In the genomic region with DNA sequence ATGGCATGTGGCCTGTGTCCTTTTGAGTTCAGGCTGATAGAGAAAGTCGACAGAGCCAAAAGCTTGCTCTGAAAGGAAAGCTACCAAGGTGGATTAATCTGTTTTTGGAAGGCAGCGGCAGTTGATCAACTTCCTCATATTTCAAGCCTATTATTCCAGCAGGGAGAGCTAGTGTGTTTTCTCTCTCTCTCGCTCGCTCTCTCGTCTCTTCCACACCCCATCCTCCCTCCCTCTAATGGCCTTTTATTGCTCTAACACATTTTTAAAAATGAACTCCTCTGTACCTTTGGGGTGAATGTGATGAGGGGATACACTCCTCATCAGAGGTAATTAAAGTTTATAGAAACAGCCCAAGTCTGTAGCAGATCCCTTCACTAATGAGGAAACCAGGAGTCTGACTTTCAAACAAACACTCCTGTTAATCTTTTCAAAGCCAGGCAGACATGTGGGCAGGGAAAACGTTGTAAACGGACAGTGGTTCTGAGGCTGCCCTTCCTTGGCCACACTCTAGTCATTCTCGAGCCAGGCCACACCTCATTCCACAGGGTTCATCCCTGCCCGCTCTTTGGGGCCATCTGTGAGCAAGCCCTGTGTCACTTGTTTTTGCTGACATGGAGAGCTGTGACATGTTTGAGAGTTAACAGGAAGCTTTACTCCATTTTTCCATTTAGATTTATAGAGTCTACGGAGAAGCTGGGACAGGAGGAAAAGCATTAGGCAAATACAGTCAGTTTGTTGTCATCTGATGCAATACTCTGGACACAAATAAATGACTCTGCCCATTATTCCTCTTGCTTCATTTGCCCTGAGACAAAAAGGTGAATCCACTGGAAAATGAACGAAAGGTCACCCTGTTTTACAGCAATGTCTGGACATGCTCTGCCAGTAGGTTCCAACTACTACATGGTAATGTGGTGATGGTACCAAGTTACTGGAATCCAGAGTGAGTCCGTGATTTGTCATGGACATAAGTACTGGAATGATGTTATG, we compare ENCODE assay signal across 10 cellular contexts.
DNase-seq lines count a peak whose midpoint lies in the region; ATAC-seq and FAIRE-seq lines count a peak whose summit lies in the region.
"Had no signal": no experiment of that assay in that cellular context is flagged by ENCODE, and none has a peak within 500 bp of the region (broad histone marks: within the 10 kb centered on the region; RNA-seq: fewer than 3 reads in every experiment).

No MANE protein-coding gene starts in this region.

- no peaks in the 10 kb centered on the region for H3K9me3 ChIP-seq in right cardiac atrium (ENCODE audit: control insufficient read depth, low read length)
- no peaks in the 10 kb centered on the region for H3K9me3 ChIP-seq in small intestine (ENCODE audit: control insufficient read depth, low read depth)

- H3K4me1 Mint-ChIP-seq in activated T-helper 2 cell treated with anti-CD3 and anti-CD28 coated beads, Interferon-gamma antibody, Interleukin-2, Interleukin-4, amounts not matched to agents 10 μg/mL and 5 μg/mL and 100 μg/mL, durations not matched to agents 14 hours and 24 hours and 36 hours (ENCODE audit: low read depth) = peaks cover 2% of the 10 kb centered on the region

- peaks cover 75% of the 10 kb centered on the region for H3K36me3 Mint-ChIP-seq in activated T-helper 2 cell treated with anti-CD3 and anti-CD28 coated beads, Interferon-gamma antibody, Interleukin-2, Interleukin-4, amounts not matched to agents 10 μg/mL and 5 μg/mL and 100 μg/mL, durations not matched to agents 14 hours and 24 hours and 36 hours (ENCODE audit: low read depth)

- no peak overlapping the region for H3K27ac ChIP-seq in right cardiac atrium (ENCODE audit: low read length)
- H3K27ac ChIP-seq in small intestine (ENCODE audit: low read depth in 1 of 2, low read length in 1 of 2) = peak overlapping the region; percentile 79 to 92
- H3K27ac ChIP-seq: 22Rv1 had no signal

- peaks cover 2 to 3% of the 10 kb centered on the region in 2 donors for H3K36me3 ChIP-seq in small intestine (ENCODE audit: control insufficient read depth in 2 of 2, insufficient read depth in 2 of 2, low read length in 2 of 2)

- H3K4me3 ChIP-seq in right cardiac atrium (ENCODE audit: low read length) (no peak overlapping the region), small intestine (ENCODE audit: low read depth in 1 of 2, low read length in 2 of 2) (no peak overlapping the region)

- intact Hi-C loops in activated T-helper 2 cell treated with anti-CD3 and anti-CD28 coated beads, Interferon-gamma antibody, Interleukin-2, Interleukin-4, amounts not matched to agents 10 μg/mL and 5 μg/mL and 100 μg/mL, durations not matched to agents 14 hours and 24 hours and 36 hours (cut with micrococcal nuclease) = no loop called here
- intact Hi-C loops in right cardiac atrium (cut with DNase I) = no loop called here

- no peaks in the 10 kb centered on the region for H3K27me3 Mint-ChIP-seq in activated T-helper 2 cell treated with anti-CD3 and anti-CD28 coated beads, Interferon-gamma antibody, Interleukin-2, Interleukin-4, amounts not matched to agents 10 μg/mL and 5 μg/mL and 100 μg/mL, durations not matched to agents 14 hours and 24 hours and 36 hours (ENCODE audit: low read depth)

- no peak overlapping the region for H3K4me3 Mint-ChIP-seq in activated T-helper 2 cell treated with anti-CD3 and anti-CD28 coated beads, Interferon-gamma antibody, Interleukin-2, Interleukin-4, amounts not matched to agents 10 μg/mL and 5 μg/mL and 100 μg/mL, durations not matched to agents 14 hours and 24 hours and 36 hours (ENCODE audit: low read depth)

- no peaks in the 10 kb centered on the region for H3K9me3 Mint-ChIP-seq in activated T-helper 2 cell treated with anti-CD3 and anti-CD28 coated beads, Interferon-gamma antibody, Interleukin-2, Interleukin-4, amounts not matched to agents 10 μg/mL and 5 μg/mL and 100 μg/mL, durations not matched to agents 14 hours and 24 hours and 36 hours

- DNase-seq in DMS53 (lab: John Stamatoyannopoulos, UW) (peak; percentile 24), DMS53 treated with DMSO at 0.1 percent for 48 hours (lab: John Stamatoyannopoulos, UW; ENCODE audit: unreplicated experiment) (no peak), right cardiac atrium (no peak), small intestine (peak; percentile 74), NCI-H446 (lab: John Stamatoyannopoulos, UW) (no peak), NCI-H146 treated with DMSO at 0.1 percent for 48 hours (lab: John Stamatoyannopoulos, UW; ENCODE audit: unreplicated experiment) (no peak)
- DNase-seq in activated T-helper 2 cell treated with anti-CD3 and anti-CD28 coated beads, Interferon-gamma antibody, Interleukin-2, Interleukin-4, amounts not matched to agents 10 μg/mL and 5 μg/mL and 100 μg/mL, durations not matched to agents 14 hours and 24 hours and 36 hours (ENCODE audit: low spot score) = no peak
- DNase-seq: stimulated activated naive CD8-positive, alpha-beta T cell treated with anti-CD3 and anti-CD28 coated beads, Interleukin-15, Interleukin-2, amounts not matched to agents 100 U/mL and 50 U/mL, for 24 hours had no signal

- ATAC-seq in right cardiac atrium (peak; percentile 24 to 56), GM18867 (IDR thresholded peaks at IDR 0.05; ENCODE audit: unreplicated experiment) (no peak)
- ATAC-seq: stimulated activated naive CD8-positive, alpha-beta T cell treated with anti-CD3 and anti-CD28 coated beads, Interleukin-15, Interleukin-2, amounts not matched to agents 100 U/mL and 50 U/mL, for 24 hours had no signal

- H3K27ac Mint-ChIP-seq in activated T-helper 2 cell treated with anti-CD3 and anti-CD28 coated beads, Interferon-gamma antibody, Interleukin-2, Interleukin-4, amounts not matched to agents 10 μg/mL and 5 μg/mL and 100 μg/mL, durations not matched to agents 14 hours and 24 hours and 36 hours = peak overlapping the region; percentile 33

- WGBS in right cardiac atrium = 35% methylated on average over 12 of the region's 12 CpGs
- 24 to 40% (median 40%) methylated on average over 12 of the region's 12 CpGs for WGBS in small intestine, 3 donors

- FAIRE-seq in small intestine (lab: Jason Lieb, UNC) = no peak

- H3K4me1 ChIP-seq in right cardiac atrium (ENCODE audit: control insufficient read depth, insufficient read depth, low read length) (no peaks in the 10 kb centered on the region), small intestine (ENCODE audit: control insufficient read depth in 2 of 2, insufficient read depth in 1 of 2, low read depth in 1 of 2, low read length in 1 of 2) (peaks cover 12 to 18% of the 10 kb centered on the region in 2 donors)

- H3K27me3 ChIP-seq in right cardiac atrium (ENCODE audit: control insufficient read depth, insufficient read depth) (no peaks in the 10 kb centered on the region), small intestine (ENCODE audit: control insufficient read depth in 2 of 2, insufficient read depth in 2 of 2, low read length in 2 of 2) (no peaks in the 10 kb centered on the region)

Comparison
In these comparisons a context has a peak if more than half of its experiments do, and no peak if none do; other contexts are left out.
1. DNase-seq: peak in DMS53 (single experiment) and small intestine (single experiment); none in DMS53 treated with DMSO at 0.1 percent for 48 hours (single experiment), activated T-helper 2 cell treated with anti-CD3 and anti-CD28 coated beads, Interferon-gamma antibody, Interleukin-2, Interleukin-4, amounts not matched to agents 10 μg/mL and 5 μg/mL and 100 μg/mL, durations not matched to agents 14 hours and 24 hours and 36 hours (single experiment), right cardiac atrium (0 of 3), NCI-H446 (0 of 2) and NCI-H146 treated with DMSO at 0.1 percent for 48 hours (single experiment).